In the genomic region with DNA sequence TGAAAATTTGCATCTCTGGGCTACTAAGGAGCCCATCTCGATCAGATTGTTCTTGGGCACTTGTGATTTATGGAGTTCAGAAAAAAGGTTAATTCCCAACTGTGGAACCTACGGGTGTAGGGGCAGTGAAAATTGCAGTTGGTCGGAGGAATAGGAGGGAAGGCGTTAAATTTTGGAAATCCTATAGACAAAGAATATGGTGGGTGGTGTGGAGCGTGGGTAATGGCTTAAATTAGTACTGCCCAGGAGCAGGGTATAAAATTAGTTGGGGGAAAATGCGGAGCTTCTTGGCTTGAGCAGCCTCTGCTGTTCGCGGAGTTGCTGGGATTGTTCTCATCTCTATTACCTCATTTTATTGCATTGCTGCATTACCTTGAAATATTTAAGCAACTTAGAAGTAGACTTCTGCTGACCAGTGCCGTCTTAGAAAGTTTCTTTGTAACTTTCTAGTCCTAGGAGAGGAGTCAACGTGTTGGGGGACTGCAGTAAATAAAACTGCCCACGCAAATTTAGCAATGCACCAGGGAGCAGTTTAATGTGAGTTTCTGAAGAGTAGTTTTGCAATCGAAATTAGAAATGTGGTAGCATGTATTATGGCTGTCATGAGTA, we compare ENCODE assay signal across 9 cellular contexts. TPM values are rescaled to one million over a fixed set of nuclear protein-coding genes. Genes with fewer than 3 reads are reported as not detected.
DNase-seq lines count a peak whose midpoint lies in the region; ATAC-seq and TF ChIP-seq lines count a peak whose summit lies in the region.
"Had no signal": no experiment of that assay in that cellular context is flagged by ENCODE, and none has a peak within 500 bp of the region (broad histone marks: within the 10 kb centered on the region; RNA-seq: fewer than 3 reads in every experiment).

No MANE protein-coding gene starts in this region.

- H3K27ac ChIP-seq in GM23338 (ENCODE audit: low read depth): no peak overlapping the region
- no peak overlapping the region for H3K27ac ChIP-seq in neural cell (ENCODE audit: low read length)

- H3K9me3 Mint-ChIP-seq in GM23338 (no peaks in the 10 kb centered on the region), WTC11 (no peaks in the 10 kb centered on the region)

- no peaks in the 10 kb centered on the region; the same call in 1 of the 2 replicates for H4K20me1 ChIP-seq in GM23338 (replicated peaks; ENCODE audit: insufficient read depth)
- H4K20me1 ChIP-seq in neural cell (ENCODE audit: insufficient read depth): no peaks in the 10 kb centered on the region

- ATAC-seq in GM23338: peak; percentile 4
- 0 out of 2 replicates have a peak, but pooled peaks have one; percentile 4 for ATAC-seq in WTC11
- no peak for ATAC-seq in GM18861 (IDR thresholded peaks at IDR 0.05; ENCODE audit: unreplicated experiment)
- no peak for ATAC-seq in HG02884 (IDR thresholded peaks at IDR 0.05; ENCODE audit: unreplicated experiment)

- peak overlapping the region; percentile 84 for H3K4me3 ChIP-seq in BE2C (ENCODE audit: low read depth, low read length)
- H3K4me3 ChIP-seq in GM23338: peak overlapping the region; percentile 97
- peak overlapping the region; percentile 73 for H3K4me3 ChIP-seq in epithelial cell of proximal tubule (ENCODE audit: low read depth, low read length)
- peak overlapping the region; percentile 68 for H3K4me3 ChIP-seq in neural cell (ENCODE audit: low read length)

- H3K36me3 ChIP-seq in BE2C (no peaks in the 10 kb centered on the region), GM23338 (ENCODE audit: insufficient read depth) (no peaks in the 10 kb centered on the region), neural cell (ENCODE audit: insufficient read depth, low read length) (no peaks in the 10 kb centered on the region)

- peak overlapping the region; percentile 84 for H3K4me3 Mint-ChIP-seq in GM23338
- H3K4me3 Mint-ChIP-seq in WTC11: peak overlapping the region; percentile 86

- H3K36me3 Mint-ChIP-seq in GM23338 (ENCODE audit: low read depth) (peaks cover 9% of the 10 kb centered on the region), WTC11 (peaks cover 9% of the 10 kb centered on the region)

- peaks cover 4% of the 10 kb centered on the region for H3K4me1 ChIP-seq in BE2C
- H3K4me1 ChIP-seq in GM23338 (ENCODE audit: insufficient read depth): peaks cover 20% of the 10 kb centered on the region

- H3K4me2 ChIP-seq in GM23338: peak overlapping the region; percentile 90
- H3K4me2 ChIP-seq in neural cell (ENCODE audit: low read length): peak overlapping the region; percentile 83

- H3F3A ChIP-seq in GM23338 (replicated peaks; ENCODE audit: low read depth) (peaks cover 4% of the 10 kb centered on the region; the same call in 1 of the 2 replicates), neural cell (ENCODE audit: insufficient read depth, low read length, poor library complexity, severe bottlenecking) (no peaks in the 10 kb centered on the region)

- H3K79me2 ChIP-seq in GM23338 (replicated peaks; ENCODE audit: insufficient read depth) (no peaks in the 10 kb centered on the region), neural cell (replicated peaks; ENCODE audit: insufficient read depth, low read length) (peaks cover 37% of the 10 kb centered on the region)

- H3K4me1 Mint-ChIP-seq in GM23338: peaks cover 18% of the 10 kb centered on the region
- peaks cover 26% of the 10 kb centered on the region for H3K4me1 Mint-ChIP-seq in WTC11

- H3K9me2 ChIP-seq in GM23338 (ENCODE audit: insufficient read depth): no peaks in the 10 kb centered on the region
- no peaks in the 10 kb centered on the region for H3K9me2 ChIP-seq in neural cell (ENCODE audit: insufficient read depth, low read length)

- no peak overlapping the region for H3K9ac ChIP-seq in neural cell (ENCODE audit: low read length)

- H3K9me3 ChIP-seq in BE2C (no peaks in the 10 kb centered on the region), neural cell (ENCODE audit: low read length) (no peaks in the 10 kb centered on the region)

- H3K27me3 ChIP-seq in BE2C: no peaks in the 10 kb centered on the region
- H3K27me3 ChIP-seq in GM23338 (ENCODE audit: insufficient read depth): peaks cover 47% of the 10 kb centered on the region
- H3K27me3 ChIP-seq in neural cell (ENCODE audit: insufficient read depth, low read depth, low read length): peaks cover 21% of the 10 kb centered on the region

- peaks cover 36% of the 10 kb centered on the region for H3K27me3 Mint-ChIP-seq in GM23338 (ENCODE audit: insufficient read depth, low read depth, poor library complexity)
- peaks cover 47% of the 10 kb centered on the region for H3K27me3 Mint-ChIP-seq in WTC11 (ENCODE audit: low read depth)

- POLR2A ChIA-PET in WTC11 (lab: Charles Lee): interaction anchor here (0.7 kb wide), 2 partner anchors 102 to 156 kb away, joined by 3 read pairs; no protein-coding TSS in a partner anchor

- peak overlapping the region; percentile 99 for H2AFZ ChIP-seq in GM23338
- no peak overlapping the region for H2AFZ ChIP-seq in neural cell (ENCODE audit: low read depth, low read length)

- H3K27ac Mint-ChIP-seq in GM23338 (no peak overlapping the region), WTC11 (no peak overlapping the region)

- TF ChIP-seq CTCF in BE2C (IDR thresholded peaks at IDR 0.05; ENCODE audit: low read depth, low read length): peak; percentile 24; the same call in 1 of the 2 replicates
- TF ChIP-seq CTCF in GM23338 (conservative IDR thresholded peaks at IDR 0.05; ENCODE audit: low read depth in 2 of 2): no peak
- TF ChIP-seq CTCF in WTC11 (IDR thresholded peaks at IDR 0.05): no peak
- no peak for TF ChIP-seq CTCF in epithelial cell of proximal tubule (conservative IDR thresholded peaks at IDR 0.05; ENCODE audit: low read depth, low read length)
- TF ChIP-seq CTCF in neural cell (IDR thresholded peaks at IDR 0.05; ENCODE audit: poor library complexity, severe bottlenecking): peak; percentile 18

- DNase-seq in BE2C (no peak), GM23338 (ENCODE audit: low spot score) (peak; percentile 19), WTC11 (ENCODE audit: low spot score) (no peak), epithelial cell of proximal tubule (ENCODE audit: low read depth) (no peak)
- no peak for DNase-seq in stimulated activated CD4-positive, alpha-beta T cell treated with anti-CD3 and anti-CD28 coated beads, Interleukin-12 subunit alpha, Interleukin-12 subunit beta, amount 100 ng/mL, for 4 hours

- no peak for TF ChIP-seq EP300 in neural cell (conservative IDR thresholded peaks at IDR 0.05; ENCODE audit: poor library complexity, severe bottlenecking)

- CTCF ChIA-PET in WTC11 (lab: Charles Lee): interaction anchor here (0.5 to 3.9 kb wide), 8 partner anchors 7 to 109 kb away, joined by 3 to 35 read pairs (median 8); no protein-coding TSS in a partner anchor

- peak; percentile 26 for TF ChIP-seq RAD21 in neural cell (conservative IDR thresholded peaks at IDR 0.05)

TF ChIP-seq in GM23338, 12 proteins besides CTCF, POLR2A, EP300 and RAD21 (continues in another document):
- TF ChIP-seq NANOG (IDR thresholded peaks at IDR 0.05; ENCODE audit: borderline replicate concordance) (no peak), JUNB (IDR thresholded peaks at IDR 0.05; ENCODE audit: unreplicated experiment) (no peak)

TF ChIP-seq in WTC11, 78 proteins besides CTCF, POLR2A, EP300 and RAD21 (continues in another document):
- no peak for TF ChIP-seq ATF1 (CRISPR knock-in tag; IDR thresholded peaks at IDR 0.05)
- no peak for TF ChIP-seq NFATC4 (CRISPR knock-in tag; IDR thresholded peaks at IDR 0.05)
- TF ChIP-seq NFE2L1 (CRISPR knock-in tag; IDR thresholded peaks at IDR 0.05): no peak
- TF ChIP-seq OVOL2 (CRISPR knock-in tag; IDR thresholded peaks at IDR 0.05; ENCODE audit: borderline replicate concordance): no peak
- TF ChIP-seq, protein P1, sequence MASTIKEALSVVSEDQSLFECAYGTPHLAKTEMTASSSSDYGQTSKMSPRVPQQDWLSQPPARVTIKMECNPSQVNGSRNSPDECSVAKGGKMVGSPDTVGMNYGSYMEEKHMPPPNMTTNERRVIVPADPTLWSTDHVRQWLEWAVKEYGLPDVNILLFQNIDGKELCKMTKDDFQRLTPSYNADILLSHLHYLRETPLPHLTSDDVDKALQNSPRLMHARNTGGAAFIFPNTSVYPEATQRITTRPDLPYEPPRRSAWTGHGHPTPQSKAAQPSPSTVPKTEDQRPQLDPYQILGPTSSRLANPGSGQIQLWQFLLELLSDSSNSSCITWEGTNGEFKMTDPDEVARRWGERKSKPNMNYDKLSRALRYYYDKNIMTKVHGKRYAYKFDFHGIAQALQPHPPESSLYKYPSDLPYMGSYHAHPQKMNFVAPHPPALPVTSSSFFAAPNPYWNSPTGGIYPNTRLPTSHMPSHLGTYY (CRISPR knock-in tag; IDR thresholded peaks at IDR 0.05): no peak
- TF ChIP-seq NR2C2 (CRISPR knock-in tag; IDR thresholded peaks at IDR 0.05): no peak
- TF ChIP-seq TCF7 (CRISPR knock-in tag; IDR thresholded peaks at IDR 0.05; ENCODE audit: low read depth): no peak
- TF ChIP-seq ZNF138 (CRISPR knock-in tag; conservative IDR thresholded peaks at IDR 0.05): no peak
- no peak for TF ChIP-seq JAZF1 (CRISPR knock-in tag; IDR thresholded peaks at IDR 0.05)
- TF ChIP-seq NR1H2 (CRISPR knock-in tag; IDR thresholded peaks at IDR 0.05): no peak

TF ChIP-seq in neural cell, 6 proteins besides CTCF, POLR2A, EP300 and RAD21 (continues in another document):
- TF ChIP-seq POLR2AphosphoS5 (IDR thresholded peaks at IDR 0.05): peak; percentile 5

RNA-seq across cellular contexts. Expression of a gene that starts 0.5 kb away (rescaled TPM):
- polyA plus RNA-seq in BE2C (2012; ENCODE audit: insufficient read depth, insufficient read length, low read depth): 8.5 TPM
- total RNA-seq in GM23338 (2014; rRNA removed; shearing (Covaris generic)): 4.1 and 5.2 TPM in 2 replicates
- polyA plus RNA-seq in GM23338 (2016; fragmentation: Nextera tagmentation; extraction: Ambion mirVana) (2.6 and 2.7 TPM in 2 replicates), neural cell (0.44 TPM in 1 of 2 replicates, not detected in the other)
- total RNA-seq in WTC11 (2021) (3.2 to 3.4 TPM (median 3.2 TPM) in 3 replicates), epithelial cell of proximal tubule (0.29 and 1.7 TPM in 2 replicates)
- polyA minus RNA-seq in neural cell: 0.46 and 0.49 TPM in 2 replicates
- total RNA-seq: NCI-H460 had no signal

Comparison
In these comparisons a context has a peak if more than half of its experiments do, and no peak if none do; other contexts are left out.
1. CTCF ChIP-seq: peak in BE2C (single experiment) and neural cell (single experiment); none in GM23338 (0 of 2), WTC11 (single experiment) and epithelial cell of proximal tubule (single experiment).
2. ATAC-seq: peak in GM23338 (single experiment) and WTC11 (single experiment); none in GM18861 (single experiment) and HG02884 (single experiment).
3. Peak in every context shown above with its lines, with median percentiles within 50 percentile points of each other: H3K4me3 ChIP-seq.